8 cellular contexts compared by ENCODE assay signal in genomic region chr6:154615483-154616025, GRCh38.
DNase-seq lines count a peak whose midpoint lies in the region; ATAC-seq and TF ChIP-seq lines count a peak whose summit lies in the region.
"Had no signal": no experiment of that assay in that cellular context is flagged by ENCODE, and none has a peak within 500 bp of the region (broad histone marks: within the 10 kb centered on the region; RNA-seq: fewer than 3 reads in every experiment).

No MANE protein-coding gene starts in this region.

- ATAC-seq in Right ventricle myocardium superior (ENCODE audit: poor library complexity) (peak; percentile 90), HG03469 (IDR thresholded peaks at IDR 0.05; ENCODE audit: unreplicated experiment) (no peak)

- intact Hi-C loops in Right ventricle myocardium superior (cut with DNase I) (no loop called here), spleen (cut with DNase I; ENCODE audit: low total_unique reads) (no loop called here)

- WGBS in spleen, 5 donors, result 73 to 85% (median 81%) methylated on average over 16 of the region's 16 CpGs

- no peak for TF ChIP-seq POLR2A in spleen (IDR thresholded peaks at IDR 0.05)

- peak; percentile 95 for DNase-seq in M059J (ENCODE audit: low read depth)
- DNase-seq in SJSA1 (ENCODE audit: low read depth in 1 of 2, low spot score in 2 of 2), result peak; percentile 32 to 69
- peak; percentile 77 for DNase-seq in Right ventricle myocardium superior
- DNase-seq in spleen, result no peak
- DNase-seq in activated CD4-positive, CD25-positive, alpha-beta regulatory T cell treated with anti-CD3 and anti-CD28 coated beads, Interleukin-2, amount 50 U/mL, for 72 hours, result no peak
- no peak for DNase-seq in activated CD4-positive, alpha-beta T cell treated with anti-CD3 and anti-CD28 coated beads, Interleukin-2, amount 50 U/mL, for 48 hours

- no peak overlapping the region for H3K4me3 ChIP-seq in SJSA1
- H3K4me3 ChIP-seq in spleen, result no peak overlapping the region

- no peak for TF ChIP-seq CTCF in spleen (IDR thresholded peaks at IDR 0.05 in 8 of 11, conservative IDR thresholded peaks at IDR 0.05 in 3 of 11)

- H3K9me3 ChIP-seq in SJSA1 (replicated peaks) (no peaks in the 10 kb centered on the region), spleen (no peaks in the 10 kb centered on the region)

- no peak overlapping the region for H3K27ac ChIP-seq in SJSA1
- H3K27ac ChIP-seq in spleen, result peak overlapping the region in 5 of 8 donors; percentile 18 to 52 (median 39)
- H3K27ac ChIP-seq: KMS-11 had no signal

- H3K27me3 ChIP-seq in SJSA1 (replicated peaks) (no peaks in the 10 kb centered on the region), spleen (replicated peaks in 1 of 7) (no peaks in the 10 kb centered on the region)

- H3K4me1 ChIP-seq in SJSA1 (replicated peaks) (peaks cover 18% of the 10 kb centered on the region), spleen (peaks cover 0 to 13% (median 0%) of the 10 kb centered on the region in 6 donors)

- H3K36me3 ChIP-seq in SJSA1 (no peaks in the 10 kb centered on the region), spleen (no peaks in the 10 kb centered on the region)

Comparison
In these comparisons a context has a peak if more than half of its experiments do, and no peak if none do; other contexts are left out.
1. DNase-seq: peak in M059J (single experiment), SJSA1 (2 of 2) and Right ventricle myocardium superior (single experiment); none in spleen (single experiment), activated CD4-positive, CD25-positive, alpha-beta regulatory T cell treated with anti-CD3 and anti-CD28 coated beads, Interleukin-2, amount 50 U/mL, for 72 hours (single experiment) and activated CD4-positive, alpha-beta T cell treated with anti-CD3 and anti-CD28 coated beads, Interleukin-2, amount 50 U/mL, for 48 hours (0 of 2).